Comparison of ENCODE assay signal across 12 cellular contexts in genomic region chr4:128558896-128559669, GRCh38.
DNase-seq lines count a peak whose midpoint lies in the region; ATAC-seq and TF ChIP-seq lines count a peak whose summit lies in the region.
"Had no signal": no experiment of that assay in that cellular context is flagged by ENCODE, and none has a peak within 500 bp of the region (broad histone marks: within the 10 kb centered on the region; RNA-seq: fewer than 3 reads in every experiment).

No MANE protein-coding gene starts in this region.

- in situ Hi-C loops in transverse colon (cut with MboI; ENCODE audit: low pct_ligation_motif_present in 1 of 4, low pct_unique_long_range_greater_than_20kb in 1 of 4, low sequenced_read_pairs in 3 of 4) = loop anchor here in 3 of 4 donors (25.0 kb wide), 4 partner anchors 97 to 528 kb away; partner anchors contain the start of genes PGRMC2 (in 2 of the 3), C4orf33 (in 1 of the 3) and SCLT1 (in 1 of the 3)

- TF ChIP-seq CTCF in transverse colon (IDR thresholded peaks at IDR 0.05) = no peak

- H3K9me3 ChIP-seq in mesodermal cell (ENCODE audit: control insufficient read depth, low read length) = no peaks in the 10 kb centered on the region
- H3K9me3 ChIP-seq in transverse colon = no peaks in the 10 kb centered on the region

- intact Hi-C loops in transverse colon (cut with DNase I; ENCODE audit: low total_unique reads) = loop anchor here (10.0 kb wide), 2 partner anchors 174 to 274 kb away; partner anchors contain the start of gene PGRMC2

- no peaks in the 10 kb centered on the region for H3K36me3 ChIP-seq in mesodermal cell (ENCODE audit: control insufficient read depth, insufficient read depth, low read length)
- H3K36me3 ChIP-seq in transverse colon = no peaks in the 10 kb centered on the region

- H3K4me3 ChIP-seq in mesodermal cell (ENCODE audit: extremely low read depth, insufficient read depth, low read length, poor library complexity, severe bottlenecking) (no peak overlapping the region), transverse colon (no peak overlapping the region)

- TF ChIP-seq POLR2A in transverse colon (IDR thresholded peaks at IDR 0.05) = no peak

- H3K27ac ChIP-seq in caudate nucleus (ENCODE audit: low read depth, low read length) (peak overlapping the region; percentile 19), mesodermal cell (ENCODE audit: low read depth, low read length, severe bottlenecking) (peak overlapping the region; percentile 52), transverse colon (peak overlapping the region; percentile 45 to 73 (median 62))
- H3K27ac ChIP-seq: 22Rv1 had no signal

- WGBS in mesodermal cell (ENCODE audit: insufficient coverage in 2 of 2), 2 experiments = 71 to 85% methylated on average over 1 to 7 of the region's 8 CpGs
- 70 to 80% methylated on average over 5 to 8 of the region's 8 CpGs for WGBS in transverse colon (ENCODE audit: low coverage in 1 of 2), 2 donors

- ATAC-seq in GM21723 (IDR thresholded peaks at IDR 0.05; ENCODE audit: unreplicated experiment) = no peak

- H3K4me1 ChIP-seq in mesodermal cell (ENCODE audit: control insufficient read depth, insufficient read depth, low read length, poor library complexity, severe bottlenecking) (peaks cover 8% of the 10 kb centered on the region), transverse colon (peaks cover 2 to 17% (median 8%) of the 10 kb centered on the region in 4 donors)

- peak; percentile 13 for DNase-seq in DMS79 treated with DMSO at 0.1 percent for 48 hours (lab: John Stamatoyannopoulos, UW)
- DNase-seq in DMS79 (lab: John Stamatoyannopoulos, UW) = no peak
- peak in 2 of 61 donors; percentile 2 to 15 for DNase-seq in caudate nucleus (lab: John Stamatoyannopoulos, UW)
- DNase-seq in transverse colon = no peak
- DNase-seq in NCI-H2196 (lab: John Stamatoyannopoulos, UW; ENCODE audit: unreplicated experiment) = no peak
- DNase-seq in mesenteric fat pad (ENCODE audit: low spot score) = no peak
- DNase-seq: activated T-cell treated with anti-CD3 and anti-CD28 coated beads, Interleukin-2, amount 50 U/mL, for 24 hours; NCI-H1930; T-helper 2 cell had no signal

- TF ChIP-seq EP300 in transverse colon (IDR thresholded peaks at IDR 0.05; ENCODE audit: low read depth) = no peak

- H3K27me3 ChIP-seq in transverse colon = no peaks in the 10 kb centered on the region
